17 cellular contexts compared by ENCODE assay signal in genomic region chr5:112355058-112355685, GRCh38.
"Had no signal": no experiment of that assay in that cellular context is flagged by ENCODE, and none has a peak within 500 bp of the region (broad histone marks: within the 10 kb centered on the region; RNA-seq: fewer than 3 reads in every experiment).

No MANE protein-coding gene starts in this region.

- H3K36me3 Mint-ChIP-seq: activated CD4-positive, alpha-beta memory T cell treated with anti-CD3 and anti-CD28 coated beads for 36 hours had no signal

- H3K4me1 Mint-ChIP-seq: activated CD4-positive, alpha-beta T cell treated with anti-CD3 and anti-CD28 coated beads for 36 hours; nephron had no signal

- DNase-seq: activated CD4-positive, alpha-beta memory T cell treated with anti-CD3 and anti-CD28 coated beads for 36 hours; activated CD4-positive, alpha-beta T cell treated with anti-CD3 and anti-CD28 coated beads for 36 hours; activated gamma-delta T cell treated with Interleukin-2 at 50 U/mL for 16 hours; activated T-cell treated with anti-CD3 and anti-CD28 coated beads for 4 hours; dorsolateral prefrontal cortex; hypothalamus; nucleus accumbens; posterior cingulate gyrus; stimulated activated CD4-positive, alpha-beta T cell treated with anti-CD3 and anti-CD28 coated beads, Interleukin-2, amount 100 ng/mL, for 24 hours; stimulated activated naive CD8-positive, alpha-beta T cell treated with anti-CD3 and anti-CD28 coated beads, Interleukin-15, Interleukin-2, amounts not matched to agents 100 U/mL and 50 U/mL, for 24 hours; substantia nigra; tibial artery had no signal

- H3K27ac Mint-ChIP-seq: activated CD4-positive, alpha-beta memory T cell treated with anti-CD3 and anti-CD28 coated beads for 36 hours; activated CD4-positive, alpha-beta T cell treated with anti-CD3 and anti-CD28 coated beads for 36 hours; activated naive CD4-positive, alpha-beta T cell treated with anti-CD3 and anti-CD28 coated beads, Interleukin-2, amount 50 U/mL, for 72 hours; activated T-helper 1 cell treated with anti-CD3 and anti-CD28 coated beads, Interleukin-12 subunit alpha, Interleukin-12 subunit beta, Interleukin-2, Interleukin-4 antibody, amounts not matched to agents 30 ng/mL and 10 ng/mL and 1 ng/mL, durations not matched to agents 14 hours and 24 hours and 36 hours; nephron; WTC11 had no signal

- H3K4me3 Mint-ChIP-seq: activated CD4-positive, alpha-beta memory T cell treated with anti-CD3 and anti-CD28 coated beads for 36 hours; activated CD4-positive, alpha-beta T cell treated with anti-CD3 and anti-CD28 coated beads for 36 hours; activated T-helper 1 cell treated with anti-CD3 and anti-CD28 coated beads, Interleukin-12 subunit alpha, Interleukin-12 subunit beta, Interleukin-2, Interleukin-4 antibody, amounts not matched to agents 30 ng/mL and 10 ng/mL and 1 ng/mL, durations not matched to agents 14 hours and 24 hours and 36 hours; nephron; WTC11 had no signal

- ATAC-seq: activated CD4-positive, alpha-beta T cell treated with anti-CD3 and anti-CD28 coated beads for 36 hours; activated naive CD4-positive, alpha-beta T cell treated with anti-CD3 and anti-CD28 coated beads, Interleukin-2, amount 50 U/mL, for 72 hours; left lobe of liver; stimulated activated naive CD8-positive, alpha-beta T cell treated with anti-CD3 and anti-CD28 coated beads, Interleukin-15, Interleukin-2, amounts not matched to agents 100 U/mL and 50 U/mL, for 24 hours; WTC11 had no signal

- H3K9me3 Mint-ChIP-seq: activated CD4-positive, alpha-beta memory T cell treated with anti-CD3 and anti-CD28 coated beads for 36 hours; activated T-helper 1 cell treated with anti-CD3 and anti-CD28 coated beads, Interleukin-12 subunit alpha, Interleukin-12 subunit beta, Interleukin-2, Interleukin-4 antibody, amounts not matched to agents 30 ng/mL and 10 ng/mL and 1 ng/mL, durations not matched to agents 14 hours and 24 hours and 36 hours; nephron; WTC11 had no signal

- H3K27me3 Mint-ChIP-seq: activated CD4-positive, alpha-beta memory T cell treated with anti-CD3 and anti-CD28 coated beads for 36 hours had no signal
